Comparison of ENCODE assay signal across 1 cellular context in the genomic region with DNA sequence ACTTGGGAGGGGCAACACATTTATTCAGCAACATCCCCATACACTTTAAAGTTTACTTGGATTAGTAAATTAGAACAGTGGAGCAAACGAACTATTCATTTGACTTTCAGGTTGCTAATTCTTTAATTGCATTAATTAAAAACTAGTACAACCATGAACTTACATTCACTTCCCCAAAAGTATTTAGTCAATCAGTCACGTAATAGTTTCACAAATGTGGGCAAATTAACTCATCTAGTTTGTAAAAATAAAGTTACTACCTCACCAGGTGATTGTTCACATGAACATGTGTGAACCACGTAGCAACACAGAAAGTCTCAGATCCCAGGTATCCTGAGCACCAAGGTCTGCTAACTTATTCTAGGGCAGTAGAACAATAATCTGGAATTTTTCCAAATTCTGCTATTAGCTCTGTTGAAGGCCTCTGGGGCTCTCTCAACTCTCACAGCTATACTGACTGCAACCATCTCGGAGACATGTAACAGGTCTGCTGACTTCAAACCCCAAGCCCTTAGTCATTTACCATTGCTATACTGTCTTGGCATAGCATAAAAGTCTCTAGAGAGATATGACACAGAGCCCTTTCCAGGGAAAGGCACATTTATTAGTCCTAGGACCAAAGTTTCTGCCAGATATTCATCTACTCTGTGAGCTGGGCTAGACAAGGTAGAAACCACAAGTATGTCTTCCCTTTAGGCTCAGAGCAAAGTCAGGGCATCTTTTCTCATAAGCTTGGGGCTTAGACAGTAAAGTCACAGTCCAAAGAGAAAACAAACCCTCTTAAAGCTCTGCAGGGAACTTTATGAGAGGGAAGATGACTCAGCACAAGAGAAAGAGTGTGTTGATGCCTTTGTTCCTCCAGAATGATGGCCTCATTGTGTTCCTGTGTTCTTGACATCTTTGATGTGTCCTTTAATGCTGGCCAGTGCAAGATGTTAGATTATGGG.
TF ChIP-seq lines count a peak whose summit lies in the region.

No MANE protein-coding gene starts in this region.

TF ChIP-seq in HepG2, 621 proteins besides CTCF, POLR2A, EP300 and RAD21 (continued from another document):
- peak; percentile 40 to 56; a peak in 2 of 4 replicates for TF ChIP-seq MAFK (conservative IDR thresholded peaks at IDR 0.05 in 1 of 2, IDR thresholded peaks at IDR 0.05 in 1 of 2; ENCODE audit: low read length in 2 of 2)
